In the genomic region with DNA sequence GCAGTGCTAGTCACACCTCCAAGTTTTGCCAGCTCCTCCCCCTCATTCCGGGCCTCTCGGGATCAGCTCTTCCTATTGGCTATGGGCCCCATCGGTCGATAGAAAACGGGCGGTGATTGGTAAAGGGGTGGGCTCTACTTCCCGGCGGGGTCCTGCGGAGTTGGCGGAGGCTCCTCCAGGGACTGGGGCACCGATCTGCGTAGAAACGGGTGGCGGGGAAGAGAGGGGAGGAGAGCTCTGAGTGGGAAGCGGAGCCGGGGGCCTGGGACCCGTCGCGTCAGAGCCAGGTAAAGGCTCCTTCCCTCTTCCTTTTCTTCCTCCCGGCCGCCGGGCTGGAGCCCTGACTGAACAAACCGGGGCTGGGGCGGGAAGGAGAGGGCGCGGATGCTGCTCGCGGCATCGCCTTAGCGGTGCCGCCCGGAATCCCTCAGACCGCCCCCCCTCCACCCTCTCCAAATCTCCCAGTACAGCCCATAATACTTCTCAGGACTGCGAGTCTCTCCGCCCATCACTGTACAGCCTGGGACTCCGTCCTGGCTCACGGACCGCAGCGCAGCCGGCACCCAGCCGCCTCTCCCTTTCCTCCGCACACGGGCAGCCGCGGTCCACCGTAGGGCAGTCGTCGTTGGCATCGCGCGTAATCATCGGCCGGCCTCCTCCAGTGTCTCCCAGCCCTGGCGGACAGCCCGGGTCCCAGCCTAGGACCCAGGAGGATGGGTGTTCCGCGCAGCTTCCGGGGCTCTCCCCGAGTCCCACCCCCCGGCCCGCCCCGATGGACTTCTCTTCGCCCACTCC, we compare ENCODE assay signal across 8 cellular contexts. TPM values are rescaled to one million over a fixed set of nuclear protein-coding genes. Genes with fewer than 3 reads are reported as not detected.
DNase-seq lines count a peak whose midpoint lies in the region; ATAC-seq, FAIRE-seq and TF ChIP-seq lines count a peak whose summit lies in the region.
"Not testable (repeated sequence)": the region's sequence is repeated elsewhere in the genome, so short reads cannot be mapped to it uniquely, and the experiment has no call there.

A gene (plus strand): TSS at position 178 of the 795 bp plus-strand sequence. CDS start 2,430 bp downstream, outside the sequence.

- CTCF ChIA-PET in GM12878 (lab: Yijun Ruan, JAX) = not testable (repeated sequence)

- TF ChIP-seq RAD21 in GM12878 (IDR thresholded peaks at IDR 0.05; ENCODE audit: insufficient read depth, low read depth, low read length) = not testable (repeated sequence)

- H3K36me3 ChIP-seq in WERI-Rb-1; GM12878 (ENCODE audit: control insufficient read depth in 2 of 2, insufficient read depth in 2 of 2, low read length in 1 of 2); left ventricle myocardium inferior: not testable (repeated sequence)

- peak within 1 kb of the TSS; percentile 63 for H3K4me3 ChIP-seq in GM12864 (ENCODE audit: low read depth, low read length)
- H3K4me3 ChIP-seq in WERI-Rb-1 (ENCODE audit: low read depth, low read length) = peak within 1 kb of the TSS; percentile 63
- H3K4me3 ChIP-seq in GM12878 = peak within 1 kb of the TSS; percentile 46; the same call in 1 of the 2 replicates
- peak within 1 kb of the TSS; percentile 72 for H3K4me3 ChIP-seq in left ventricle myocardium inferior

- not testable (repeated sequence) for TF ChIP-seq POLR2A in GM12878 (IDR thresholded peaks at IDR 0.05; ENCODE audit: low read depth, low read length)

- peak within 1 kb of the TSS; percentile 44 for H2AFZ ChIP-seq in GM12878 (ENCODE audit: control insufficient read depth, low read depth, low read length)

- not testable (repeated sequence) for H3K79me2 ChIP-seq in GM12878 (ENCODE audit: control insufficient read depth, insufficient read depth, low read length)

- SMC1A ChIA-PET in GM12878 (lab: Charles Lee; ENCODE audit: uncharacterized antibody, unreplicated experiment) = not testable (repeated sequence)

- not testable (repeated sequence) for H3K9me3 ChIP-seq in WERI-Rb-1 (ENCODE audit: severe bottlenecking); GM12878 (replicated peaks; ENCODE audit: control insufficient read depth, insufficient read depth, low read length); left ventricle myocardium inferior (replicated peaks)

- POLR2A ChIA-PET in GM12878 (lab: Charles Lee) = not testable (repeated sequence)

- H4K20me1 ChIP-seq in GM12878 (ENCODE audit: control insufficient read depth, insufficient read depth) = not testable (repeated sequence)

- not testable (repeated sequence) for H3K9ac ChIP-seq in GM12878 (ENCODE audit: control insufficient read depth, insufficient read depth, low read length)

- BruUV-seq in GM12878 (replicated peaks; lab: Mats Ljungman, UMichigan) = TSS peak; percentile 63

- not testable (repeated sequence) for H3K27ac ChIP-seq in WERI-Rb-1; GM12878 (ENCODE audit: control insufficient read depth, insufficient read depth); temporal lobe (ENCODE audit: low read depth, low read length)
- H3K27ac ChIP-seq in left ventricle myocardium inferior (replicated peaks) = peak within 1 kb of the TSS; percentile 90

- TF ChIP-seq EP300 in GM12878 (IDR thresholded peaks at IDR 0.05; ENCODE audit: borderline replicate concordance in 1 of 2, control insufficient read depth in 1 of 2, low read depth in 2 of 2, low read length in 2 of 2) = not testable (repeated sequence)

- ATAC-seq in HG03045 (IDR thresholded peaks at IDR 0.05; ENCODE audit: unreplicated experiment) = peak; percentile 7
- peak; percentile 80 for ATAC-seq in GM12878

- not testable (repeated sequence) for FAIRE-seq in GM12878 (lab: Jason Lieb, UNC)

- intact Hi-C loops in GM12878 (cut with micrococcal nuclease; ENCODE audit: unreplicated experiment); left ventricle myocardium inferior (cut with micrococcal nuclease): not testable (repeated sequence)

- RAD21 ChIA-PET in GM12878 (lab: Charles Lee; ENCODE audit: unreplicated experiment) = not testable (repeated sequence)

- in situ Hi-C loops in GM12878 (cut with MboI) = not testable (repeated sequence)

- H3K27me3 ChIP-seq in WERI-Rb-1 (ENCODE audit: insufficient read depth, low read depth, severe bottlenecking); GM12878 (replicated peaks in 1 of 2; ENCODE audit: control insufficient read depth in 2 of 2, insufficient read depth in 2 of 2, low read length in 1 of 2); left ventricle myocardium inferior (ENCODE audit: low read depth): not testable (repeated sequence)

- DNase-seq in GM12864 (ENCODE audit: low read depth); GM12878 (ENCODE audit: low read depth, low spot score): not testable (repeated sequence)
- peak; percentile 2 for DNase-seq in NCI-H2196 treated with DMSO at 0.1 percent for 48 hours (lab: John Stamatoyannopoulos, UW; ENCODE audit: unreplicated experiment)
- peak; percentile 95 for DNase-seq in WERI-Rb-1
- DNase-seq in left ventricle myocardium inferior = peak; percentile 65
- DNase-seq in pons (ENCODE audit: low spot score) = peak; percentile 29

- not testable (repeated sequence) for H3K4me1 ChIP-seq in GM12878 (ENCODE audit: control insufficient read depth, insufficient read depth, low read length); left ventricle myocardium inferior

- 0 out of 2 replicates have a peak within 1 kb of the TSS, but pooled peaks have one; percentile 25 for H3K4me2 ChIP-seq in GM12878 (ENCODE audit: control insufficient read depth, insufficient read depth)

- 1% methylated on average over 25 of the region's 63 CpGs for WGBS in GM12878 (ENCODE audit: insufficient coverage, insufficient replicate concordance, low lambda C conversion rate, missing lambda C conversion rate)

- not testable (repeated sequence) for TF ChIP-seq CTCF in GM12864 (IDR thresholded peaks at IDR 0.05; ENCODE audit: low read depth, low read length, missing control alignments); WERI-Rb-1 (IDR thresholded peaks at IDR 0.05; ENCODE audit: low read depth, low read length); GM12878 (IDR thresholded peaks at IDR 0.05 in 2 of 3, conservative IDR thresholded peaks at IDR 0.05 in 1 of 3; ENCODE audit: control insufficient read depth in 2 of 3, extremely low read depth in 1 of 3, insufficient read depth in 1 of 3, low read depth in 3 of 3, low read length in 3 of 3); left ventricle myocardium inferior (IDR thresholded peaks at IDR 0.05; ENCODE audit: borderline replicate concordance)

TF ChIP-seq in GM12878, 131 proteins besides CTCF, POLR2A, EP300 and RAD21:
- TF ChIP-seq, protein P1, sequence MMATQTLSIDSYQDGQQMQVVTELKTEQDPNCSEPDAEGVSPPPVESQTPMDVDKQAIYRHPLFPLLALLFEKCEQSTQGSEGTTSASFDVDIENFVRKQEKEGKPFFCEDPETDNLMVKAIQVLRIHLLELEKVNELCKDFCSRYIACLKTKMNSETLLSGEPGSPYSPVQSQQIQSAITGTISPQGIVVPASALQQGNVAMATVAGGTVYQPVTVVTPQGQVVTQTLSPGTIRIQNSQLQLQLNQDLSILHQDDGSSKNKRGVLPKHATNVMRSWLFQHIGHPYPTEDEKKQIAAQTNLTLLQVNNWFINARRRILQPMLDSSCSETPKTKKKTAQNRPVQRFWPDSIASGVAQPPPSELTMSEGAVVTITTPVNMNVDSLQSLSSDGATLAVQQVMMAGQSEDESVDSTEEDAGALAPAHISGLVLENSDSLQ (IDR thresholded peaks at IDR 0.05) = peak; percentile 44; the same call in 1 of the 2 replicates

RNA-seq across cellular contexts. Expression of the gene that starts here (rescaled TPM):
- total RNA-seq in GM12878 (2013; cell fraction: nucleolus; rRNA removed) = 26.8 and 33.2 TPM in 2 replicates
- total RNA-seq in GM12878 (2014; rRNA removed) (8.6 and 9.8 TPM in 2 replicates), GM12878 (2014; rRNA removed; fragmentation: Illumina TruSeq; extraction: Trizol) (4.9 and 5.1 TPM in 2 replicates), GM12878 (2021) (11.6 and 13.6 TPM in 2 replicates), left ventricle myocardium inferior (15.6 TPM), temporal lobe (108 TPM)
- polyA plus RNA-seq in GM12878 (2011; ENCODE audit: low read depth) = 4.1 TPM
- polyA plus RNA-seq in GM12878 (2011; rRNA removed) (5.5 and 5.7 TPM in 2 replicates), GM12878 (2014; fragmentation: Illumina TruSeq; extraction: Trizol) (5.3 and 6.9 TPM in 2 replicates), GM12878 (2014; fragmentation: Nextera tagmentation; extraction: Ambion mirVana) (1 to 10 TPM; 1.2 to 2.5 TPM), GM12878 (2014; rRNA removed) (7.2 and 8.2 TPM in 2 replicates), GM12878 (2016; fragmentation: Nextera tagmentation; extraction: Ambion mirVana) (10 to 100 TPM; 12.1 to 15.0 TPM)
- polyA plus RNA-seq in GM12878 (2011; cell fraction: cytosol; rRNA removed) = 8.2 and 8.6 TPM in 2 replicates
- 15.1 and 22.1 TPM in 2 replicates for polyA plus RNA-seq in GM12878 (2011; cell fraction: nucleus; rRNA removed)
- 6.8 and 7.0 TPM in 2 replicates for polyA plus RNA-seq in GM12878 (2012)
- polyA minus RNA-seq in GM12878 (2011; rRNA and poly(A)+ RNA removed) = 12.9 and 17.4 TPM in 2 replicates
- 5.3 and 5.5 TPM in 2 replicates for polyA minus RNA-seq in GM12878 (2011; cell fraction: cytosol; rRNA and poly(A)+ RNA removed)
- 20.1 and 48.2 TPM in 2 replicates for polyA minus RNA-seq in GM12878 (2011; cell fraction: nucleus; rRNA and poly(A)+ RNA removed)
